ENCODE assay signal across 1 cellular context in the genomic region with DNA sequence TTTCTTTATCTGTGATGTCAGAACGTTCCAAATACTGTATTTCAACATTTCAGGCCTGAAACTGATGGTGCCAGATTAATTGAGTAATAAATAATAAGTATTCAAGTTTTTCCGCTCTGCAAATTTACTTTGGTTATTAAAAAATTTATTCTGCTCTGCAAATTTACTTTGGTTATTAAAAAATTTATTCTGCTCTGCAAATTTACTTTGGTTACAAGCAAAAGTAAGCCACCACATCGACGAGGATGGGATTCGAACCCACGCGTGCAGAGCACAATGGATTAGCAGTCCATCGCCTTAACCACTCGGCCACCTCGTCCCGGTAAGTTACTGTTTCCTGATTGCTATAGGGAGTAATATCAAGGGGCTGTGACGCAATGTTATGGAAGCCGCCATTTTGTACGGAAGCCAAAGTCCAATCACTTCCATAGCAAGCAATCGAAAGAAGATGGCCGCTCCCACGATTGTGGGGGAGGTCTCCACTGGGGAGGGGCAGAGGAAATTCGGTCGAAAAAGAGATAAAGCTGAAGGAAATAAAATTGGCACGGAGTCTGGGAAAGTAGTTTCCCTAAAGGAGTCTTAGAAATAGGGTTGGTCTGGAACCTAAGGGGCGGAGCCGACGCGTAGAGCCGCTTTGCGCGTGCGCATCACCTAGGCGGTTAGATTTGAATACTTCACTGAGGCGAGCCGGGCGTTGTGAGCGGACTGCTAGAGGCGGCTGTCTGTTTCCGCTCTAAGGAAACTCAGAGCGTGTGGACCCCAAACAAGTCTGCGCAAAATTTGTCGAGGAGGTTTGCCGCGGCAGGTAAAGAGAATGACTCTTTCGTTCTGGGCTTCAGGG.
TF ChIP-seq lines count a peak whose summit lies in the region.

A gene with protein sequence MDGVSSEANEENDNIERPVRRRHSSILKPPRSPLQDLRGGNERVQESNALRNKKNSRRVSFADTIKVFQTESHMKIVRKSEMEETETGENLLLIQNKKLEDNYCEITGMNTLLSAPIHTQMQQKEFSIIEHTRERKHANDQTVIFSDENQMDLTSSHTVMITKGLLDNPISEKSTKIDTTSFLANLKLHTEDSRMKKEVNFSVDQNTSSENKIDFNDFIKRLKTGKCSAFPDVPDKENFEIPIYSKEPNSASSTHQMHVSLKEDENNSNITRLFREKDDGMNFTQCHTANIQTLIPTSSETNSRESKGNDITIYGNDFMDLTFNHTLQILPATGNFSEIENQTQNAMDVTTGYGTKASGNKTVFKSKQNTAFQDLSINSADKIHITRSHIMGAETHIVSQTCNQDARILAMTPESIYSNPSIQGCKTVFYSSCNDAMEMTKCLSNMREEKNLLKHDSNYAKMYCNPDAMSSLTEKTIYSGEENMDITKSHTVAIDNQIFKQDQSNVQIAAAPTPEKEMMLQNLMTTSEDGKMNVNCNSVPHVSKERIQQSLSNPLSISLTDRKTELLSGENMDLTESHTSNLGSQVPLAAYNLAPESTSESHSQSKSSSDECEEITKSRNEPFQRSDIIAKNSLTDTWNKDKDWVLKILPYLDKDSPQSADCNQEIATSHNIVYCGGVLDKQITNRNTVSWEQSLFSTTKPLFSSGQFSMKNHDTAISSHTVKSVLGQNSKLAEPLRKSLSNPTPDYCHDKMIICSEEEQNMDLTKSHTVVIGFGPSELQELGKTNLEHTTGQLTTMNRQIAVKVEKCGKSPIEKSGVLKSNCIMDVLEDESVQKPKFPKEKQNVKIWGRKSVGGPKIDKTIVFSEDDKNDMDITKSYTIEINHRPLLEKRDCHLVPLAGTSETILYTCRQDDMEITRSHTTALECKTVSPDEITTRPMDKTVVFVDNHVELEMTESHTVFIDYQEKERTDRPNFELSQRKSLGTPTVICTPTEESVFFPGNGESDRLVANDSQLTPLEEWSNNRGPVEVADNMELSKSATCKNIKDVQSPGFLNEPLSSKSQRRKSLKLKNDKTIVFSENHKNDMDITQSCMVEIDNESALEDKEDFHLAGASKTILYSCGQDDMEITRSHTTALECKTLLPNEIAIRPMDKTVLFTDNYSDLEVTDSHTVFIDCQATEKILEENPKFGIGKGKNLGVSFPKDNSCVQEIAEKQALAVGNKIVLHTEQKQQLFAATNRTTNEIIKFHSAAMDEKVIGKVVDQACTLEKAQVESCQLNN (N-terminal part only) (plus strand): TSS at position 662 of the 841 bp plus-strand sequence. CDS start 8,683 bp downstream, outside the sequence.

TF ChIP-seq in H1, 55 proteins besides CTCF, POLR2A, EP300 and RAD21 (continued from another document and continues in another):
- TF ChIP-seq SIN3A (conservative IDR thresholded peaks at IDR 0.05 in 1 of 2, IDR thresholded peaks at IDR 0.05 in 1 of 2; ENCODE audit: low read depth in 1 of 2, low read length in 2 of 2) = peak in 1 of 2 experiments; percentile 83; a peak in 1 of 4 replicates
- no peak for TF ChIP-seq RFX5 (IDR thresholded peaks at IDR 0.05; ENCODE audit: borderline replicate concordance, low read depth, low read length)
- TF ChIP-seq BRCA1 (IDR thresholded peaks at IDR 0.05; ENCODE audit: low read depth, low read length) = peak; percentile 35; the same call in 1 of the 2 replicates
- TF ChIP-seq, protein P1, sequence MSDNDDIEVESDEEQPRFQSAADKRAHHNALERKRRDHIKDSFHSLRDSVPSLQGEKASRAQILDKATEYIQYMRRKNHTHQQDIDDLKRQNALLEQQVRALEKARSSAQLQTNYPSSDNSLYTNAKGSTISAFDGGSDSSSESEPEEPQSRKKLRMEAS (IDR thresholded peaks at IDR 0.05) = no peak
- TF ChIP-seq SIRT6 (IDR thresholded peaks at IDR 0.05; ENCODE audit: low read length) = no peak
- TF ChIP-seq SUZ12 (IDR thresholded peaks at IDR 0.05; ENCODE audit: low read length) = no peak
- TF ChIP-seq SIX5 (IDR thresholded peaks at IDR 0.05; ENCODE audit: low read depth, low read length) = 0 out of 2 replicates have a peak, but pooled peaks have one; percentile 9
- TF ChIP-seq JUND (IDR thresholded peaks at IDR 0.05; ENCODE audit: low read length) = peak; percentile 83
- TF ChIP-seq TBP (IDR thresholded peaks at IDR 0.05; ENCODE audit: low read depth, low read length) = peak; percentile 99
- TF ChIP-seq FOSL1 (IDR thresholded peaks at IDR 0.05; ENCODE audit: insufficient read depth, low read depth, low read length) = no peak
- no peak for TF ChIP-seq BACH1 (IDR thresholded peaks at IDR 0.05; ENCODE audit: low read length)
- no peak for TF ChIP-seq GTF2F1 (IDR thresholded peaks at IDR 0.05; ENCODE audit: borderline replicate concordance, low read depth, low read length)
- no peak for TF ChIP-seq SRF (IDR thresholded peaks at IDR 0.05; ENCODE audit: low read depth, low read length)
- TF ChIP-seq, protein P2, sequence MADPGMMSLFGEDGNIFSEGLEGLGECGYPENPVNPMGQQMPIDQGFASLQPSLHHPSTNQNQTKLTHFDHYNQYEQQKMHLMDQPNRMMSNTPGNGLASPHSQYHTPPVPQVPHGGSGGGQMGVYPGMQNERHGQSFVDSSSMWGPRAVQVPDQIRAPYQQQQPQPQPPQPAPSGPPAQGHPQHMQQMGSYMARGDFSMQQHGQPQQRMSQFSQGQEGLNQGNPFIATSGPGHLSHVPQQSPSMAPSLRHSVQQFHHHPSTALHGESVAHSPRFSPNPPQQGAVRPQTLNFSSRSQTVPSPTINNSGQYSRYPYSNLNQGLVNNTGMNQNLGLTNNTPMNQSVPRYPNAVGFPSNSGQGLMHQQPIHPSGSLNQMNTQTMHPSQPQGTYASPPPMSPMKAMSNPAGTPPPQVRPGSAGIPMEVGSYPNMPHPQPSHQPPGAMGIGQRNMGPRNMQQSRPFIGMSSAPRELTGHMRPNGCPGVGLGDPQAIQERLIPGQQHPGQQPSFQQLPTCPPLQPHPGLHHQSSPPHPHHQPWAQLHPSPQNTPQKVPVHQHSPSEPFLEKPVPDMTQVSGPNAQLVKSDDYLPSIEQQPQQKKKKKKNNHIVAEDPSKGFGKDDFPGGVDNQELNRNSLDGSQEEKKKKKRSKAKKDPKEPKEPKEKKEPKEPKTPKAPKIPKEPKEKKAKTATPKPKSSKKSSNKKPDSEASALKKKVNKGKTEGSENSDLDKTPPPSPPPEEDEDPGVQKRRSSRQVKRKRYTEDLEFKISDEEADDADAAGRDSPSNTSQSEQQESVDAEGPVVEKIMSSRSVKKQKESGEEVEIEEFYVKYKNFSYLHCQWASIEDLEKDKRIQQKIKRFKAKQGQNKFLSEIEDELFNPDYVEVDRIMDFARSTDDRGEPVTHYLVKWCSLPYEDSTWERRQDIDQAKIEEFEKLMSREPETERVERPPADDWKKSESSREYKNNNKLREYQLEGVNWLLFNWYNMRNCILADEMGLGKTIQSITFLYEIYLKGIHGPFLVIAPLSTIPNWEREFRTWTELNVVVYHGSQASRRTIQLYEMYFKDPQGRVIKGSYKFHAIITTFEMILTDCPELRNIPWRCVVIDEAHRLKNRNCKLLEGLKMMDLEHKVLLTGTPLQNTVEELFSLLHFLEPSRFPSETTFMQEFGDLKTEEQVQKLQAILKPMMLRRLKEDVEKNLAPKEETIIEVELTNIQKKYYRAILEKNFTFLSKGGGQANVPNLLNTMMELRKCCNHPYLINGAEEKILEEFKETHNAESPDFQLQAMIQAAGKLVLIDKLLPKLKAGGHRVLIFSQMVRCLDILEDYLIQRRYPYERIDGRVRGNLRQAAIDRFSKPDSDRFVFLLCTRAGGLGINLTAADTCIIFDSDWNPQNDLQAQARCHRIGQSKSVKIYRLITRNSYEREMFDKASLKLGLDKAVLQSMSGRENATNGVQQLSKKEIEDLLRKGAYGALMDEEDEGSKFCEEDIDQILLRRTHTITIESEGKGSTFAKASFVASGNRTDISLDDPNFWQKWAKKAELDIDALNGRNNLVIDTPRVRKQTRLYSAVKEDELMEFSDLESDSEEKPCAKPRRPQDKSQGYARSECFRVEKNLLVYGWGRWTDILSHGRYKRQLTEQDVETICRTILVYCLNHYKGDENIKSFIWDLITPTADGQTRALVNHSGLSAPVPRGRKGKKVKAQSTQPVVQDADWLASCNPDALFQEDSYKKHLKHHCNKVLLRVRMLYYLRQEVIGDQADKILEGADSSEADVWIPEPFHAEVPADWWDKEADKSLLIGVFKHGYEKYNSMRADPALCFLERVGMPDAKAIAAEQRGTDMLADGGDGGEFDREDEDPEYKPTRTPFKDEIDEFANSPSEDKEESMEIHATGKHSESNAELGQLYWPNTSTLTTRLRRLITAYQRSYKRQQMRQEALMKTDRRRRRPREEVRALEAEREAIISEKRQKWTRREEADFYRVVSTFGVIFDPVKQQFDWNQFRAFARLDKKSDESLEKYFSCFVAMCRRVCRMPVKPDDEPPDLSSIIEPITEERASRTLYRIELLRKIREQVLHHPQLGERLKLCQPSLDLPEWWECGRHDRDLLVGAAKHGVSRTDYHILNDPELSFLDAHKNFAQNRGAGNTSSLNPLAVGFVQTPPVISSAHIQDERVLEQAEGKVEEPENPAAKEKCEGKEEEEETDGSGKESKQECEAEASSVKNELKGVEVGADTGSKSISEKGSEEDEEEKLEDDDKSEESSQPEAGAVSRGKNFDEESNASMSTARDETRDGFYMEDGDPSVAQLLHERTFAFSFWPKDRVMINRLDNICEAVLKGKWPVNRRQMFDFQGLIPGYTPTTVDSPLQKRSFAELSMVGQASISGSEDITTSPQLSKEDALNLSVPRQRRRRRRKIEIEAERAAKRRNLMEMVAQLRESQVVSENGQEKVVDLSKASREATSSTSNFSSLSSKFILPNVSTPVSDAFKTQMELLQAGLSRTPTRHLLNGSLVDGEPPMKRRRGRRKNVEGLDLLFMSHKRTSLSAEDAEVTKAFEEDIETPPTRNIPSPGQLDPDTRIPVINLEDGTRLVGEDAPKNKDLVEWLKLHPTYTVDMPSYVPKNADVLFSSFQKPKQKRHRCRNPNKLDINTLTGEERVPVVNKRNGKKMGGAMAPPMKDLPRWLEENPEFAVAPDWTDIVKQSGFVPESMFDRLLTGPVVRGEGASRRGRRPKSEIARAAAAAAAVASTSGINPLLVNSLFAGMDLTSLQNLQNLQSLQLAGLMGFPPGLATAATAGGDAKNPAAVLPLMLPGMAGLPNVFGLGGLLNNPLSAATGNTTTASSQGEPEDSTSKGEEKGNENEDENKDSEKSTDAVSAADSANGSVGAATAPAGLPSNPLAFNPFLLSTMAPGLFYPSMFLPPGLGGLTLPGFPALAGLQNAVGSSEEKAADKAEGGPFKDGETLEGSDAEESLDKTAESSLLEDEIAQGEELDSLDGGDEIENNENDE (IDR thresholded peaks at IDR 0.05; ENCODE audit: insufficient replicate concordance, low read length) = no peak
- TF ChIP-seq GABPA (IDR thresholded peaks at IDR 0.05; ENCODE audit: borderline replicate concordance, insufficient read depth, low read length) = no peak
- TF ChIP-seq, protein P3, sequence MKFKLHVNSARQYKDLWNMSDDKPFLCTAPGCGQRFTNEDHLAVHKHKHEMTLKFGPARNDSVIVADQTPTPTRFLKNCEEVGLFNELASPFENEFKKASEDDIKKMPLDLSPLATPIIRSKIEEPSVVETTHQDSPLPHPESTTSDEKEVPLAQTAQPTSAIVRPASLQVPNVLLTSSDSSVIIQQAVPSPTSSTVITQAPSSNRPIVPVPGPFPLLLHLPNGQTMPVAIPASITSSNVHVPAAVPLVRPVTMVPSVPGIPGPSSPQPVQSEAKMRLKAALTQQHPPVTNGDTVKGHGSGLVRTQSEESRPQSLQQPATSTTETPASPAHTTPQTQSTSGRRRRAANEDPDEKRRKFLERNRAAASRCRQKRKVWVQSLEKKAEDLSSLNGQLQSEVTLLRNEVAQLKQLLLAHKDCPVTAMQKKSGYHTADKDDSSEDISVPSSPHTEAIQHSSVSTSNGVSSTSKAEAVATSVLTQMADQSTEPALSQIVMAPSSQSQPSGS (IDR thresholded peaks at IDR 0.05; ENCODE audit: low read length) = peak; percentile 99
- TF ChIP-seq KDM4A (IDR thresholded peaks at IDR 0.05; ENCODE audit: low read depth, low read length, severe bottlenecking) = no peak
- TF ChIP-seq, protein P4, sequence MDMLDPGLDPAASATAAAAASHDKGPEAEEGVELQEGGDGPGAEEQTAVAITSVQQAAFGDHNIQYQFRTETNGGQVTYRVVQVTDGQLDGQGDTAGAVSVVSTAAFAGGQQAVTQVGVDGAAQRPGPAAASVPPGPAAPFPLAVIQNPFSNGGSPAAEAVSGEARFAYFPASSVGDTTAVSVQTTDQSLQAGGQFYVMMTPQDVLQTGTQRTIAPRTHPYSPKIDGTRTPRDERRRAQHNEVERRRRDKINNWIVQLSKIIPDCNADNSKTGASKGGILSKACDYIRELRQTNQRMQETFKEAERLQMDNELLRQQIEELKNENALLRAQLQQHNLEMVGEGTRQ (IDR thresholded peaks at IDR 0.05; ENCODE audit: low read length) = no peak
- TF ChIP-seq NRF1 (IDR thresholded peaks at IDR 0.05; ENCODE audit: low read depth, low read length) = peak; percentile 79
- TF ChIP-seq RNF2 (IDR thresholded peaks at IDR 0.05; ENCODE audit: borderline replicate concordance, low read depth, low read length, missing control alignments, poor library complexity, severe bottlenecking) = no peak
- TF ChIP-seq, protein P5, sequence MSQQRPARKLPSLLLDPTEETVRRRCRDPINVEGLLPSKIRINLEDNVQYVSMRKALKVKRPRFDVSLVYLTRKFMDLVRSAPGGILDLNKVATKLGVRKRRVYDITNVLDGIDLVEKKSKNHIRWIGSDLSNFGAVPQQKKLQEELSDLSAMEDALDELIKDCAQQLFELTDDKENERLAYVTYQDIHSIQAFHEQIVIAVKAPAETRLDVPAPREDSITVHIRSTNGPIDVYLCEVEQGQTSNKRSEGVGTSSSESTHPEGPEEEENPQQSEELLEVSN (IDR thresholded peaks at IDR 0.05) = no peak
- no peak for TF ChIP-seq SP2 (IDR thresholded peaks at IDR 0.05; ENCODE audit: low read length)
- peak; percentile 100 for TF ChIP-seq CEBPB (IDR thresholded peaks at IDR 0.05; ENCODE audit: low read depth, low read length)
- peak; percentile 77 for TF ChIP-seq TAF1 (IDR thresholded peaks at IDR 0.05; ENCODE audit: low read depth, low read length)
- TF ChIP-seq SP1 (IDR thresholded peaks at IDR 0.05; ENCODE audit: low read depth, low read length) = no peak
- TF ChIP-seq MAFK (IDR thresholded peaks at IDR 0.05; ENCODE audit: low read depth, low read length) = peak; percentile 87; the same call in 1 of the 2 replicates
- TF ChIP-seq, protein P6, sequence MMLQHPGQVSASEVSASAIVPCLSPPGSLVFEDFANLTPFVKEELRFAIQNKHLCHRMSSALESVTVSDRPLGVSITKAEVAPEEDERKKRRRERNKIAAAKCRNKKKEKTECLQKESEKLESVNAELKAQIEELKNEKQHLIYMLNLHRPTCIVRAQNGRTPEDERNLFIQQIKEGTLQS (IDR thresholded peaks at IDR 0.05; ENCODE audit: insufficient read depth, low read depth, low read length) = peak; percentile 94
- peak; percentile 74 for TF ChIP-seq PHF8 (conservative IDR thresholded peaks at IDR 0.05; ENCODE audit: low read depth, low read length)
- no peak for TF ChIP-seq KDM1A (IDR thresholded peaks at IDR 0.05; ENCODE audit: borderline replicate concordance, low read length)
- peak; percentile 50 for TF ChIP-seq POLR2AphosphoS5 (IDR thresholded peaks at IDR 0.05; ENCODE audit: low read depth, low read length)
- 0 out of 2 replicates have a peak, but pooled peaks have one; percentile 10 for TF ChIP-seq TCF12 (IDR thresholded peaks at IDR 0.05; ENCODE audit: low read depth, low read length)
- TF ChIP-seq RBBP5 (IDR thresholded peaks at IDR 0.05; ENCODE audit: borderline replicate concordance, low read depth, low read length) = peak; percentile 100
- TF ChIP-seq JUN (IDR thresholded peaks at IDR 0.05; ENCODE audit: low read depth, low read length) = no peak
- TF ChIP-seq YY1 (IDR thresholded peaks at IDR 0.05; ENCODE audit: low read depth, low read length) = peak; percentile 99
- TF ChIP-seq SP4 (IDR thresholded peaks at IDR 0.05; ENCODE audit: low read length) = peak; percentile 28; the same call in 1 of the 2 replicates
- TF ChIP-seq CHD2 (IDR thresholded peaks at IDR 0.05; ENCODE audit: low read length) = no peak
- TF ChIP-seq CHD1 (IDR thresholded peaks at IDR 0.05; ENCODE audit: low read depth, low read length) = no peak
- TF ChIP-seq BCL11A (IDR thresholded peaks at IDR 0.05; ENCODE audit: low read depth in 2 of 2, low read length in 2 of 2) = no peak
- TF ChIP-seq CTBP2 (IDR thresholded peaks at IDR 0.05; ENCODE audit: borderline replicate concordance, insufficient read depth, insufficient read length, low read length) = no peak
